ENCODE assay signal across 6 cellular contexts in the genomic region with DNA sequence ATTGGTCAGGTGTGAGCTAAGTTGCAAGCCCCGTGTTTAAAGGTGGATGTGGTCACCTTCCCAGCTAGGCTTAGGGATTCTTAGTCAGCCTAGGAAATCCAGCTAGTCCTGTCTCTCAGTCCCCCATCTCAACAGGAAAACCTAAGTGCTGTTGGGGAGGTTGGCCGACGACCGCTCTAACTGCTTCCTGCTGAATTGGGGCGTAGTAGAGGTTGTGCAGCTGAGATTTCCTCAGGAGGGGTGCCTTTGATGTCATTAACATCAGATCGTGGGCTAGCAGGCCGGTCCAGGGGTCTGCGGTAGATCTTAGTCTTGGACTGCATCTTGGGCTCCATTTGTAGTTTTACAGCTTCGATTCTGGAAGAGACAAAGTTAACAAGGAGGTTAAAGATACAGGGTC. TPM values are rescaled to one million over a fixed set of nuclear protein-coding genes. Genes with fewer than 3 reads are reported as not detected.
"Had no signal": no experiment of that assay in that cellular context is flagged by ENCODE, and none has a peak within 500 bp of the region (broad histone marks: within the 10 kb centered on the region; RNA-seq: fewer than 3 reads in every experiment).

No MANE protein-coding gene starts in this region.

RNA-seq across cellular contexts. Expression of a gene that starts 9.2 kb away (rescaled TPM):
- total RNA-seq: GM23248, H1, H4, H9, HFFc6 had no signal
- polyA plus RNA-seq: GM23248, GM23338 had no signal
